23 cellular contexts compared by ENCODE assay signal in genomic region chr1:43256675-43257570, GRCh38. TPM values are rescaled to one million over a fixed set of nuclear protein-coding genes. Genes with fewer than 3 reads are reported as not detected.
DNase-seq lines count a peak whose midpoint lies in the region; ATAC-seq, FAIRE-seq and TF ChIP-seq lines count a peak whose summit lies in the region.
"Had no signal": no experiment of that assay in that cellular context is flagged by ENCODE, and none has a peak within 500 bp of the region (broad histone marks: within the 10 kb centered on the region; RNA-seq: fewer than 3 reads in every experiment).

No MANE protein-coding gene starts in this region.

- TF ChIP-seq CTCF in chondrocyte (IDR thresholded peaks at IDR 0.05) = no peak
- TF ChIP-seq CTCF in HepG2 (CRISPR knock-in tag; IDR thresholded peaks at IDR 0.05) = no peak

- peaks cover 20% of the 10 kb centered on the region for H3K27me3 Mint-ChIP-seq in chondrocyte (ENCODE audit: low read depth)

- POLR2A ChIA-PET in HepG2 (lab: Yijun Ruan, JAX) = no interaction called here

- H3K4me3 ChIP-seq in HepG2 (replicated peaks in 1 of 3; ENCODE audit: insufficient read depth in 1 of 3, low read depth in 2 of 3, low read length in 3 of 3) (no peak overlapping the region), small intestine (ENCODE audit: low read depth in 1 of 2, low read length in 2 of 2) (no peak overlapping the region)
- H3K4me3 ChIP-seq: HAP-1, sigmoid colon, SJCRH30 had no signal

- H3K36me3 Mint-ChIP-seq in chondrocyte (ENCODE audit: low read depth) = no peaks in the 10 kb centered on the region

- TF ChIP-seq EP300 in Ishikawa (IDR thresholded peaks at IDR 0.05; ENCODE audit: borderline replicate concordance) = no peak
- no peak for TF ChIP-seq EP300 in HepG2 (IDR thresholded peaks at IDR 0.05; ENCODE audit: low read depth in 2 of 2, low read length in 2 of 2)
- no peak for TF ChIP-seq EP300 in HepG2 (CRISPR knock-in tag; IDR thresholded peaks at IDR 0.05; ENCODE audit: borderline replicate concordance)

- no peak overlapping the region for H3K4me2 ChIP-seq in HepG2 (ENCODE audit: low read depth, low read length)

- no peak for FAIRE-seq in HepG2 (lab: Jason Lieb, UNC)
- FAIRE-seq in small intestine (lab: Jason Lieb, UNC) = peak; percentile 23
- FAIRE-seq: endometrium had no signal

- CTCF ChIA-PET in HepG2 (lab: Yijun Ruan, JAX; ENCODE audit: low intra/inter-chr PET ratio, low total read pairs) = no interaction called here

- H3K9me3 ChIP-seq in HepG2 (ENCODE audit: low read length) (0 out of 2 replicates have a peak, but pooled peaks cover 9% of the 10 kb centered on the region), small intestine (ENCODE audit: control insufficient read depth, low read depth) (no peaks in the 10 kb centered on the region)
- H3K9me3 ChIP-seq: neutrophil, sigmoid colon had no signal

- H3K27ac ChIP-seq in HepG2 (ENCODE audit: extremely low read length, insufficient read depth, low read length) (no peak overlapping the region), small intestine (ENCODE audit: low read depth in 1 of 2, low read length in 1 of 2) (peak overlapping the region; percentile 79 to 91)
- H3K27ac ChIP-seq: neutrophil, sigmoid colon, SJCRH30 had no signal

- peaks cover 4% of the 10 kb centered on the region for H3K9me3 Mint-ChIP-seq in chondrocyte (ENCODE audit: low read depth)
- H3K9me3 Mint-ChIP-seq: memory B cell had no signal

- no peak overlapping the region for H3K9ac ChIP-seq in HepG2 (ENCODE audit: insufficient read depth, low read depth, low read length)

- H3K79me2 ChIP-seq in HepG2 (ENCODE audit: insufficient read depth, low read length) = no peaks in the 10 kb centered on the region

- WGBS in HepG2 (ENCODE audit: low lambda C conversion rate) = 22% methylated on average over 7 of the region's 8 CpGs
- 50 to 75% (median 56%) methylated on average over 8 of the region's 8 CpGs for WGBS in small intestine, 3 donors

- H4K20me1 ChIP-seq in HepG2 (ENCODE audit: insufficient read depth, low read length) = no peaks in the 10 kb centered on the region

- ATAC-seq in HepG2 = peak; percentile 60
- ATAC-seq in HG02571 (IDR thresholded peaks at IDR 0.05; ENCODE audit: unreplicated experiment) = no peak
- no peak for ATAC-seq in HG03354 (IDR thresholded peaks at IDR 0.05; ENCODE audit: poor library complexity, severe bottlenecking, unreplicated experiment)
- ATAC-seq: activated CD4-positive, CD25-positive, alpha-beta regulatory T cell treated with anti-CD3 and anti-CD28 coated beads, Interleukin-2, amount 50 U/mL, for 24 hours had no signal

- TF ChIP-seq POLR2A in HepG2 (IDR thresholded peaks at IDR 0.05; ENCODE audit: insufficient read depth in 1 of 2, low read depth in 2 of 2, low read length in 2 of 2) = no peak

- intact Hi-C loops in HepG2 (cut with micrococcal nuclease; ENCODE audit: unreplicated experiment) = no loop called here

- H3K27ac Mint-ChIP-seq in chondrocyte (ENCODE audit: unreplicated experiment) = no peak overlapping the region
- H3K27ac Mint-ChIP-seq: memory B cell had no signal

- H3K36me3 ChIP-seq in HepG2 (replicated peaks in 1 of 2; ENCODE audit: control insufficient read depth in 1 of 2, insufficient read depth in 2 of 2, low read length in 2 of 2) = no peaks in the 10 kb centered on the region
- H3K36me3 ChIP-seq in small intestine (ENCODE audit: control insufficient read depth in 2 of 2, insufficient read depth in 2 of 2, low read length in 2 of 2) = no peaks in the 10 kb centered on the region
- H3K36me3 ChIP-seq: HAP-1, neutrophil, sigmoid colon, SJCRH30 had no signal

- DNase-seq in chondrocyte (ENCODE audit: low spot score) (peak; percentile 26), HepG2 (ENCODE audit: low spot score) (no peak), small intestine (peak; percentile 96), MV-4-11 (lab: John Stamatoyannopoulos, UW) (no peak), NCI-H345 (lab: John Stamatoyannopoulos, UW) (no peak)
- DNase-seq: activated gamma-delta T cell; amygdala; foreskin melanocyte; NCI-H146; sigmoid colon; SJCRH30; stimulated activated CD4-positive, alpha-beta T cell treated with anti-CD3 and anti-CD28 coated beads, Interleukin-2, amount 100 ng/mL, for 24 hours had no signal

- no peak overlapping the region for H3K4me3 Mint-ChIP-seq in chondrocyte (ENCODE audit: unreplicated experiment)
- H3K4me3 Mint-ChIP-seq: memory B cell had no signal

- H3K4me1 Mint-ChIP-seq in chondrocyte (ENCODE audit: low read depth) = no peaks in the 10 kb centered on the region

- H3K27me3 ChIP-seq in HepG2 (ENCODE audit: control insufficient read depth in 1 of 2, insufficient read depth in 2 of 2, low read length in 2 of 2) (peaks cover 3 to 9% of the 10 kb centered on the region in 2 experiments; a peak in 3 of 5 replicates), small intestine (ENCODE audit: control insufficient read depth in 2 of 2, insufficient read depth in 2 of 2, low read length in 2 of 2) (no peaks in the 10 kb centered on the region)
- H3K27me3 ChIP-seq: neutrophil, sigmoid colon had no signal

- H3K4me1 ChIP-seq in HepG2 (ENCODE audit: insufficient read depth, low read length) (peaks cover 8% of the 10 kb centered on the region; the same call in 1 of the 2 replicates), small intestine (ENCODE audit: control insufficient read depth in 2 of 2, insufficient read depth in 1 of 2, low read depth in 1 of 2, low read length in 1 of 2) (peaks cover 0 to 3% of the 10 kb centered on the region in 2 donors)
- H3K4me1 ChIP-seq: HAP-1, sigmoid colon, SJCRH30 had no signal

- BruUV-seq in HepG2 (replicated peaks; lab: Mats Ljungman, UMichigan) = no TSS peak

- in situ Hi-C loops in HepG2 (cut with HindIII; ENCODE audit: extremely low pct_ligation_motif_present, low pct_unique_long_range_greater_than_20kb) = no loop called here

- H2AFZ ChIP-seq in HepG2 (ENCODE audit: low read length) = no peak overlapping the region

- TF ChIP-seq RAD21 in Ishikawa (IDR thresholded peaks at IDR 0.05; ENCODE audit: low read depth) = no peak
- no peak for TF ChIP-seq RAD21 in HepG2 (CRISPR knock-in tag; IDR thresholded peaks at IDR 0.05)

RNA-seq across cellular contexts. Expression of gene TMEM125, which starts 12.9 kb away (rescaled TPM):
- not detected in 3 replicates for total RNA-seq in chondrocyte
- total RNA-seq in HepG2 (2016; rRNA removed; fragmentation: Illumina TruSeq; extraction: Trizol) = not detected in 2 replicates
- total RNA-seq in HepG2 (2016; cell fraction: cytosol; rRNA removed; fragmentation: Illumina TruSeq; extraction: Trizol; ENCODE audit: low read depth) = not detected in 2 replicates
- total RNA-seq in HepG2 (2016; cell fraction: insoluble cytoplasmic fraction; rRNA removed; fragmentation: Illumina TruSeq; extraction: Trizol) = not detected in 2 replicates
- not detected in 2 replicates for total RNA-seq in HepG2 (2016; cell fraction: membrane; rRNA removed; fragmentation: Illumina TruSeq; extraction: Trizol)
- not detected in 2 replicates for total RNA-seq in HepG2 (2016; cell fraction: nucleus; rRNA removed; fragmentation: Illumina TruSeq; extraction: Trizol)
- polyA plus RNA-seq in HepG2 (2011; rRNA removed) = 0.03 TPM in 1 of 2 replicates, not detected in the other
- 0.08 TPM in 2 replicates for polyA plus RNA-seq in HepG2 (2011; cell fraction: cytosol; rRNA removed)
- polyA plus RNA-seq in HepG2 (2011; cell fraction: nucleus; rRNA removed) = 0.09 TPM in 1 of 2 replicates, not detected in the other
- polyA plus RNA-seq in HepG2 (2012) = 0.07 TPM in 1 of 2 replicates, not detected in the other
- not detected in 2 replicates for polyA plus RNA-seq in HepG2 (2016; cell fraction: cytosol; fragmentation: Illumina TruSeq; extraction: Trizol; ENCODE audit: low read depth)
- not detected in 2 replicates for polyA plus RNA-seq in HepG2 (2016; cell fraction: insoluble cytoplasmic fraction; fragmentation: Illumina TruSeq; extraction: Trizol; ENCODE audit: low read depth)
- not detected in 2 replicates for polyA plus RNA-seq in HepG2 (2016; cell fraction: membrane; fragmentation: Illumina TruSeq; extraction: Trizol; ENCODE audit: low read depth)
- not detected in 2 replicates for polyA plus RNA-seq in HepG2 (2016; cell fraction: nucleus; fragmentation: Illumina TruSeq; extraction: Trizol; ENCODE audit: insufficient read depth, low read depth)
- 0.22 TPM in 1 of 2 replicates, not detected in the other for polyA minus RNA-seq in HepG2 (2011; rRNA and poly(A)+ RNA removed; ENCODE audit: low replicate concordance)
- not detected in 2 replicates for polyA minus RNA-seq in HepG2 (2011; cell fraction: cytosol; rRNA and poly(A)+ RNA removed)
- not detected in 2 replicates for polyA minus RNA-seq in HepG2 (2011; cell fraction: nucleus; rRNA and poly(A)+ RNA removed)
- 10 to 100 TPM; 38.3 to 94.3 (median 81.0) TPM for polyA plus RNA-seq in small intestine
- total RNA-seq: NCI-H460; sigmoid colon; SJCRH30; T-helper 2 cell treated with Interferon-gamma antibody and Interleukin-4, amounts not matched to agents 100 ng/mL and 5 ng/mL, for 36 hours had no signal

RNA-seq across cellular contexts. Expression of gene C1orf210, which starts 28.5 kb away (rescaled TPM):
- not detected in 3 replicates for total RNA-seq in chondrocyte
- 0.49 and 0.52 TPM in 2 replicates for total RNA-seq in HepG2 (2016; rRNA removed; fragmentation: Illumina TruSeq; extraction: Trizol)
- total RNA-seq in HepG2 (2016; cell fraction: cytosol; rRNA removed; fragmentation: Illumina TruSeq; extraction: Trizol; ENCODE audit: low read depth) = 0.44 TPM in 1 of 2 replicates, not detected in the other
- total RNA-seq in HepG2 (2016; cell fraction: insoluble cytoplasmic fraction; rRNA removed; fragmentation: Illumina TruSeq; extraction: Trizol) = 0.52 and 0.54 TPM in 2 replicates
- 0.45 and 0.71 TPM in 2 replicates for total RNA-seq in HepG2 (2016; cell fraction: membrane; rRNA removed; fragmentation: Illumina TruSeq; extraction: Trizol)
- 0.87 TPM in 1 of 2 replicates, not detected in the other for total RNA-seq in HepG2 (2016; cell fraction: nucleus; rRNA removed; fragmentation: Illumina TruSeq; extraction: Trizol)
- 5.1 and 7.1 TPM in 2 replicates for polyA plus RNA-seq in HepG2 (2011; rRNA removed)
- 4.7 and 8.4 TPM in 2 replicates for polyA plus RNA-seq in HepG2 (2011; cell fraction: cytosol; rRNA removed)
- polyA plus RNA-seq in HepG2 (2011; cell fraction: nucleus; rRNA removed) = 0.98 and 2.3 TPM in 2 replicates
- polyA plus RNA-seq in HepG2 (2012) = 4.4 and 6.7 TPM in 2 replicates
- polyA plus RNA-seq in HepG2 (2016; cell fraction: cytosol; fragmentation: Illumina TruSeq; extraction: Trizol; ENCODE audit: low read depth) = 0.37 and 0.51 TPM in 2 replicates
- polyA plus RNA-seq in HepG2 (2016; cell fraction: insoluble cytoplasmic fraction; fragmentation: Illumina TruSeq; extraction: Trizol; ENCODE audit: low read depth) = 0.97 and 1.6 TPM in 2 replicates
- 0.76 and 0.95 TPM in 2 replicates for polyA plus RNA-seq in HepG2 (2016; cell fraction: membrane; fragmentation: Illumina TruSeq; extraction: Trizol; ENCODE audit: low read depth)
- 0.73 and 0.75 TPM in 2 replicates for polyA plus RNA-seq in HepG2 (2016; cell fraction: nucleus; fragmentation: Illumina TruSeq; extraction: Trizol; ENCODE audit: insufficient read depth, low read depth)
- polyA minus RNA-seq in HepG2 (2011; rRNA and poly(A)+ RNA removed; ENCODE audit: low replicate concordance) = 2.2 TPM in 1 of 2 replicates, not detected in the other
- 0.97 and 1.5 TPM in 2 replicates for polyA minus RNA-seq in HepG2 (2011; cell fraction: cytosol; rRNA and poly(A)+ RNA removed)
- 1.4 TPM in 1 of 2 replicates, not detected in the other for polyA minus RNA-seq in HepG2 (2011; cell fraction: nucleus; rRNA and poly(A)+ RNA removed)
- polyA plus RNA-seq in small intestine = 10 to 100 TPM; 24.7 to 67.8 (median 44.0) TPM
- total RNA-seq: cerebellum; SJCRH30; T-helper 2 cell treated with Interferon-gamma antibody and Interleukin-4, amounts not matched to agents 100 ng/mL and 5 ng/mL, for 36 hours had no signal

RNA-seq across cellular contexts. Expression of gene TIE1, which starts 43.9 kb away (rescaled TPM):
- total RNA-seq in chondrocyte (not detected in 3 replicates), HepG2 (2016; rRNA removed; fragmentation: Illumina TruSeq; extraction: Trizol) (0.20 and 0.84 TPM in 2 replicates)
- total RNA-seq in HepG2 (2016; cell fraction: cytosol; rRNA removed; fragmentation: Illumina TruSeq; extraction: Trizol; ENCODE audit: low read depth) = not detected in 2 replicates
- total RNA-seq in HepG2 (2016; cell fraction: insoluble cytoplasmic fraction; rRNA removed; fragmentation: Illumina TruSeq; extraction: Trizol) = 0.30 and 0.76 TPM in 2 replicates
- 0.10 and 0.19 TPM in 2 replicates for total RNA-seq in HepG2 (2016; cell fraction: membrane; rRNA removed; fragmentation: Illumina TruSeq; extraction: Trizol)
- 1.3 TPM in 2 replicates for total RNA-seq in HepG2 (2016; cell fraction: nucleus; rRNA removed; fragmentation: Illumina TruSeq; extraction: Trizol)
- polyA plus RNA-seq in HepG2 (2011; rRNA removed) (0.58 and 2.5 TPM in 2 replicates), small intestine (10 to 100 TPM in 1 of 3 donors, under 1 TPM in 2; 0.45 to 27.3 (median 0.81) TPM)
- polyA plus RNA-seq in HepG2 (2011; cell fraction: cytosol; rRNA removed) = 0.72 and 1.1 TPM in 2 replicates
- 2.4 and 4.2 TPM in 2 replicates for polyA plus RNA-seq in HepG2 (2011; cell fraction: nucleus; rRNA removed)
- 0.35 and 1.3 TPM in 2 replicates for polyA plus RNA-seq in HepG2 (2012)
- 0.09 and 0.11 TPM in 2 replicates for polyA plus RNA-seq in HepG2 (2016; cell fraction: cytosol; fragmentation: Illumina TruSeq; extraction: Trizol; ENCODE audit: low read depth)
- 0.36 and 0.49 TPM in 2 replicates for polyA plus RNA-seq in HepG2 (2016; cell fraction: insoluble cytoplasmic fraction; fragmentation: Illumina TruSeq; extraction: Trizol; ENCODE audit: low read depth)
- polyA plus RNA-seq in HepG2 (2016; cell fraction: membrane; fragmentation: Illumina TruSeq; extraction: Trizol; ENCODE audit: low read depth) = 0.06 and 0.20 TPM in 2 replicates
- polyA plus RNA-seq in HepG2 (2016; cell fraction: nucleus; fragmentation: Illumina TruSeq; extraction: Trizol; ENCODE audit: insufficient read depth, low read depth) = 0.96 and 1.3 TPM in 2 replicates
- polyA minus RNA-seq in HepG2 (2011; rRNA and poly(A)+ RNA removed; ENCODE audit: low replicate concordance) = 4.2 TPM in 1 of 2 replicates, not detected in the other
- polyA minus RNA-seq in HepG2 (2011; cell fraction: cytosol; rRNA and poly(A)+ RNA removed) = 0.88 and 2.3 TPM in 2 replicates
- polyA minus RNA-seq in HepG2 (2011; cell fraction: nucleus; rRNA and poly(A)+ RNA removed) = 0.75 and 0.77 TPM in 2 replicates
- total RNA-seq: NCI-H460 had no signal

Comparison
In these comparisons a context has a peak if more than half of its experiments do, and no peak if none do; other contexts are left out.
1. DNase-seq: peak in chondrocyte (single experiment) and small intestine (single experiment); none in HepG2 (single experiment), MV-4-11 (single experiment) and NCI-H345 (single experiment).